ENCODE assay signal across 34 cellular contexts in genomic region chr3:142779591-142779990, GRCh38. TPM values are rescaled to one million over a fixed set of nuclear protein-coding genes. Genes with fewer than 3 reads are reported as not detected.
DNase-seq lines count a peak whose midpoint lies in the region; ATAC-seq and TF ChIP-seq lines count a peak whose summit lies in the region.
"Had no signal": no experiment of that assay in that cellular context is flagged by ENCODE, and none has a peak within 500 bp of the region (broad histone marks: within the 10 kb centered on the region; RNA-seq: fewer than 3 reads in every experiment).

No MANE protein-coding gene starts in this region.

- ATAC-seq in PC-3, result peak; percentile 40; the same call in 1 of the 2 replicates
- ATAC-seq in HG02763 (IDR thresholded peaks at IDR 0.05; ENCODE audit: unreplicated experiment), result no peak
- no peak for ATAC-seq in GM21447 (IDR thresholded peaks at IDR 0.05; ENCODE audit: unreplicated experiment)
- ATAC-seq: activated T-helper 17 cell treated with anti-CD3 and anti-CD28 coated beads, Interleukin-2, amount 50 U/mL, for 72 hours; left cardiac atrium; natural killer cell treated with Interleukin-12 subunit alpha and Interleukin-12 subunit beta and Interleukin-15 and Interleukin-18, amount 100 ng/mL, for 72 hours; stimulated activated memory B cell treated with anti-CD40 and anti-IgM and Interleukin-4, amounts not matched to agents 10 μg/mL and 1 μg/mL and 100 μg/mL, for 72 hours had no signal

- H3K4me3 ChIP-seq in PC-3 (ENCODE audit: low read length), result no peak overlapping the region
- H3K4me3 ChIP-seq in fibroblast of lung (replicated peaks in 1 of 4; ENCODE audit: control extremely low read depth in 1 of 4, insufficient read depth in 1 of 4, low read depth in 3 of 4, low read length in 4 of 4), result no peak overlapping the region
- H3K4me3 ChIP-seq in osteoblast (ENCODE audit: insufficient read depth, low read length), result no peak overlapping the region
- H3K4me3 ChIP-seq: BLaER1, coronary artery, lung, Peyer's patch, skin epidermis had no signal

- H3K27me3 ChIP-seq in PC-3 (ENCODE audit: low read length), result no peaks in the 10 kb centered on the region
- no peaks in the 10 kb centered on the region for H3K27me3 ChIP-seq in fibroblast of lung (ENCODE audit: control insufficient read depth, insufficient read depth, low read length)
- H3K27me3 ChIP-seq in osteoblast (ENCODE audit: insufficient read depth, low read length), result no peaks in the 10 kb centered on the region
- H3K27me3 ChIP-seq: BLaER1, Peyer's patch had no signal

- H2AFZ ChIP-seq in PC-3 (ENCODE audit: low read length), result no peak overlapping the region
- no peak overlapping the region for H2AFZ ChIP-seq in fibroblast of lung (ENCODE audit: low read length)
- H2AFZ ChIP-seq in osteoblast (ENCODE audit: low read length), result no peak overlapping the region

- peak; percentile 31 for DNase-seq in EH (ENCODE audit: low read depth)
- peak; percentile 10 for DNase-seq in PC-3
- peak; percentile 20 to 49 for DNase-seq in fibroblast of lung (ENCODE audit: low read depth in 2 of 2)
- DNase-seq in osteoblast (ENCODE audit: insufficient read length, low spot score, missing footprints), result peak; percentile 49
- no peak for DNase-seq in NCI-H2029 treated with DMSO at 0.1 percent for 48 hours (lab: John Stamatoyannopoulos, UW)
- no peak for DNase-seq in SIG-M5 treated with dmso at 0.1 percent for 504 hours (lab: John Stamatoyannopoulos, UW; ENCODE audit: unreplicated experiment)
- DNase-seq: activated CD4-positive, alpha-beta T cell treated with anti-CD3 and anti-CD28 coated beads for 4 hours; activated naive CD4-positive, alpha-beta T cell treated with anti-CD3 and anti-CD28 coated beads, Interleukin-2, amount 50 U/mL, for 16 hours; amygdala; COR-L47; effector CD8-positive, alpha-beta T cell; HFFc6; hypothalamus; KG1; left cardiac atrium; MM.1S; NCI-H1930; NCI-H226; NCI-H526 treated with DMSO at 0.1 percent for 48 hours; Peyer's patch; SHP77 treated with DMSO at 0.1 percent for 48 hours; substantia nigra; SW 1271 had no signal

- no peaks in the 10 kb centered on the region for H3K9me2 ChIP-seq in PC-3 (replicated peaks; ENCODE audit: low read length)

- BruUV-seq in PC-3 (replicated peaks; lab: Mats Ljungman, UMichigan), result no TSS peak

- POLR2A ChIA-PET in PC-3 (lab: Charles Lee; ENCODE audit: unreplicated experiment), result interaction anchor here (0.6 kb wide), 1 partner anchor 320 kb away, joined by 3 read pairs; no protein-coding TSS in a partner anchor

- CTCF ChIA-PET in PC-3 (lab: Charles Lee), result no interaction called here

- H3K36me3 ChIP-seq in PC-3 (ENCODE audit: low read depth, low read length) (no peaks in the 10 kb centered on the region), fibroblast of lung (ENCODE audit: control insufficient read depth, insufficient read depth, low read length) (no peaks in the 10 kb centered on the region), osteoblast (ENCODE audit: insufficient read depth, low read length) (no peaks in the 10 kb centered on the region)
- H3K36me3 ChIP-seq: BLaER1, Peyer's patch had no signal

- no peaks in the 10 kb centered on the region for H3K79me2 ChIP-seq in PC-3 (ENCODE audit: low read length)
- H3K79me2 ChIP-seq in fibroblast of lung (ENCODE audit: control insufficient read depth, insufficient read depth, low read length), result no peaks in the 10 kb centered on the region
- H3K79me2 ChIP-seq in osteoblast (ENCODE audit: insufficient read depth, low read length), result no peaks in the 10 kb centered on the region

- H3K9me3 ChIP-seq in PC-3 (ENCODE audit: low read length) (no peaks in the 10 kb centered on the region), fibroblast of lung (ENCODE audit: control insufficient read depth, insufficient read depth, low read depth, low read length) (no peaks in the 10 kb centered on the region), osteoblast (ENCODE audit: low read depth, low read length) (no peaks in the 10 kb centered on the region)
- H3K9me3 ChIP-seq: BLaER1, Peyer's patch had no signal

- H3K27ac ChIP-seq in PC-3 (ENCODE audit: low read length) (0 out of 2 replicates have a peak overlapping the region, but pooled peaks have one; percentile 7), fibroblast of lung (ENCODE audit: insufficient read depth, low read length) (no peak overlapping the region), osteoblast (ENCODE audit: low read depth, low read length) (peak overlapping the region; percentile 39)
- H3K27ac ChIP-seq: BLaER1, coronary artery, epithelial cell of prostate, Peyer's patch, skin epidermis, VCaP had no signal

- intact Hi-C loops in PC-3 (cut with micrococcal nuclease), result no loop called here

- TF ChIP-seq CTCF in PC-3 (conservative IDR thresholded peaks at IDR 0.05; ENCODE audit: low read depth, low read length) (no peak), fibroblast of lung (conservative IDR thresholded peaks at IDR 0.05 in 1 of 2, IDR thresholded peaks at IDR 0.05 in 1 of 2; ENCODE audit: low read depth in 1 of 2, low read length in 2 of 2) (no peak), osteoblast (IDR thresholded peaks at IDR 0.05; ENCODE audit: extremely low read depth, low read depth, low read length) (no peak)

- no peak overlapping the region for H3K9ac ChIP-seq in PC-3 (ENCODE audit: low read length)
- H3K9ac ChIP-seq in fibroblast of lung (ENCODE audit: insufficient read depth, low read length), result no peak overlapping the region
- H3K9ac ChIP-seq: BLaER1 had no signal

- H3K4me2 ChIP-seq in PC-3 (ENCODE audit: low read length) (no peak overlapping the region), fibroblast of lung (ENCODE audit: extremely low read depth, insufficient read depth, low read length) (no peak overlapping the region), osteoblast (ENCODE audit: insufficient read depth, low read length) (peak overlapping the region; percentile 28)
- H3K4me2 ChIP-seq: BLaER1 had no signal

- H3F3A ChIP-seq in PC-3 (ENCODE audit: low read length, unreplicated experiment), result no peaks in the 10 kb centered on the region

- H4K20me1 ChIP-seq in PC-3 (ENCODE audit: low read length) (no peaks in the 10 kb centered on the region), fibroblast of lung (ENCODE audit: control insufficient read depth, extremely low read depth, insufficient read depth, low read length) (no peaks in the 10 kb centered on the region), osteoblast (ENCODE audit: insufficient read depth, low read length) (no peaks in the 10 kb centered on the region)
- H4K20me1 ChIP-seq: BLaER1 had no signal

- H3K4me1 ChIP-seq in PC-3 (ENCODE audit: insufficient read depth, low read length) (no peaks in the 10 kb centered on the region; the same call in 1 of the 2 replicates), fibroblast of lung (ENCODE audit: control insufficient read depth, extremely low read depth, insufficient read depth, low read length) (no peaks in the 10 kb centered on the region), osteoblast (ENCODE audit: insufficient read depth, low read length) (no peaks in the 10 kb centered on the region)
- H3K4me1 ChIP-seq: BLaER1, Peyer's patch had no signal

RNA-seq across cellular contexts. Expression of gene TRPC1, which starts 55.8 kb away (rescaled TPM):
- 1.7 and 1.9 TPM in 2 replicates for total RNA-seq in PC-3 (2014; rRNA removed)
- 43.1 and 56.5 TPM in 2 replicates for total RNA-seq in fibroblast of lung
- polyA plus RNA-seq in fibroblast of lung, result 11.3 and 13.0 TPM in 2 replicates
- polyA plus RNA-seq in fibroblast of lung (2012), result 5.2 and 6.9 TPM in 2 replicates
- 4.1 and 6.9 TPM in 2 replicates for polyA minus RNA-seq in fibroblast of lung (ENCODE audit: low replicate concordance)
- total RNA-seq in osteoblast, result 19.9 and 32.1 TPM in 2 replicates

Comparison
In these comparisons a context has a peak if more than half of its experiments do, and no peak if none do; other contexts are left out.
1. DNase-seq: peak in EH (single experiment), PC-3 (single experiment), fibroblast of lung (2 of 2) and osteoblast (single experiment); none in NCI-H2029 treated with DMSO at 0.1 percent for 48 hours (single experiment) and SIG-M5 treated with dmso at 0.1 percent for 504 hours (single experiment).